In genomic region chr9:124940894-124941688, GRCh38 we compare ENCODE assay signal across 8 cellular contexts. TPM values are rescaled to one million over a fixed set of nuclear protein-coding genes. Genes with fewer than 3 reads are reported as not detected.
A peak's percentile ranks its signal among the peaks of the same experiment; 100 is the strongest.
DNase-seq lines count a peak whose midpoint lies in the region; ATAC-seq, FAIRE-seq and TF ChIP-seq lines count a peak whose summit lies in the region.

A gene with protein sequence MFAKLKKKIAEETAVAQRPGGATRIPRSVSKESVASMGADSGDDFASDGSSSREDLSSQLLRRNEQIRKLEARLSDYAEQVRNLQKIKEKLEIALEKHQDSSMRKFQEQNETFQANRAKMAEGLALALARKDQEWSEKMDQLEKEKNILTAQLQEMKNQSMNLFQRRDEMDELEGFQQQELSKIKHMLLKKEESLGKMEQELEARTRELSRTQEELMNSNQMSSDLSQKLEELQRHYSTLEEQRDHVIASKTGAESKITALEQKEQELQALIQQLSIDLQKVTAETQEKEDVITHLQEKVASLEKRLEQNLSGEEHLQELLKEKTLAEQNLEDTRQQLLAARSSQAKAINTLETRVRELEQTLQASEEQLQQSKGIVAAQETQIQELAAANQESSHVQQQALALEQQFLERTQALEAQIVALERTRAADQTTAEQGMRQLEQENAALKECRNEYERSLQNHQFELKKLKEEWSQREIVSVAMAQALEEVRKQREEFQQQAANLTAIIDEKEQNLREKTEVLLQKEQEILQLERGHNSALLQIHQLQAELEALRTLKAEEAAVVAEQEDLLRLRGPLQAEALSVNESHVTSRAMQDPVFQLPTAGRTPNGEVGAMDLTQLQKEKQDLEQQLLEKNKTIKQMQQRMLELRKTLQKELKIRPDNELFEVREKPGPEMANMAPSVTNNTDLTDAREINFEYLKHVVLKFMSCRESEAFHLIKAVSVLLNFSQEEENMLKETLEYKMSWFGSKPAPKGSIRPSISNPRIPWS (minus strand): TSS chr9:124941083. CDS start chr9:124938711, 2,372 bp downstream.

- H3K27ac ChIP-seq in cingulate gyrus (ENCODE audit: low read depth, low read length), result peak within 1 kb of the TSS; percentile 93

- no peaks in the 10 kb centered on the region for H3K36me3 ChIP-seq in BE2C

- DNase-seq in BE2C (peak; percentile 99), GM19239 (ENCODE audit: insufficient read length, low spot score) (peak; percentile 74), NCI-H524 (lab: John Stamatoyannopoulos, UW) (peak; percentile 92 to 97), kidney tubule cell (ENCODE audit: low spot score) (peak; percentile 96)
- DNase-seq in activated CD4-positive, alpha-beta T cell treated with anti-CD3 and anti-CD28 coated beads for 48 hours, result peak; percentile 94
- peak; percentile 80 to 86 for DNase-seq in stimulated activated CD4-positive, alpha-beta T cell treated with anti-CD3 and anti-CD28 coated beads, Interleukin-1b, Interleukin-23, amount 100 ng/mL, for 1 hour (ENCODE audit: low read depth in 2 of 2)

- peak; percentile 75 for ATAC-seq in HG03442 (IDR thresholded peaks at IDR 0.05; ENCODE audit: unreplicated experiment)

- no peaks in the 10 kb centered on the region for H3K27me3 ChIP-seq in BE2C

- H3K9me3 ChIP-seq in BE2C, result no peaks in the 10 kb centered on the region

- no peak for TF ChIP-seq CTCF in BE2C (IDR thresholded peaks at IDR 0.05; ENCODE audit: low read depth, low read length)

- H3K4me3 ChIP-seq in BE2C (ENCODE audit: low read depth, low read length), result peak within 1 kb of the TSS; percentile 80

- H3K4me1 ChIP-seq in BE2C, result no peaks in the 10 kb centered on the region

- peak; percentile 85 for FAIRE-seq in GM19239 (lab: Jason Lieb, UNC)

RNA-seq across cellular contexts. Expression of the gene that starts here (rescaled TPM):
- 17.7 TPM for polyA plus RNA-seq in BE2C (2012; ENCODE audit: insufficient read depth, insufficient read length, low read depth)

Comparison
In these comparisons a context has a peak if more than half of its experiments do, and no peak if none do; other contexts are left out.
1. Peak in every context shown above with its lines: DNase-seq, ATAC-seq, H3K4me3 ChIP-seq and H3K27ac ChIP-seq.